In the genomic region with DNA sequence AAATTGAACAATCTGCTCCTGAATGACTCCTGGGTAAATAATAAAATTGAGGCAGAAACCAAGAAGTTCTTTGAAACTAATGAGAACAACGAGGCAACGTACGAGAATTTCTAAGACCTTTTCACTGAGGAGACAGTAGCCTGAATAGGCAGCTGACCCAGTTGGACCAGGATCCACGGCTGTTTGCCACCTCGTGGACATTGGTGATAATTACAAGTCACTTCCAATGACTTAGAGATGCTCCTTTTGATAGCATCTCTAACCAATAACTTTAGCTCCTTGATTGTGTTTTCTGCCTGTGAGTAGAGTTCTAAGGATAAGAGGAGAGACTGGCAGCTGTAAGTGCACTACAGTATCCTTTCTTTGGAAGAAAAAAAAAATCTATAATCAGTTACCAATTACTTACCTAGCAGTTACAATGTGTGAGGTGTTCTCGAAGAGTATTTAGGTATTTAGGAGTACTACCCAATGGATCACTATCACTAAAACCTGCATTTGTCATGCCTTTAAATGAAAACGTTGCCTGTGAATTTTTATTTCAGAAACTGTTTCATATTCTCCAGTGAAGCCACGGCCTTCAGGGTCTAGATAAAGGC, we compare ENCODE assay signal across 8 cellular contexts. TPM values are rescaled to one million over a fixed set of nuclear protein-coding genes. Genes with fewer than 3 reads are reported as not detected.
DNase-seq lines count a peak whose midpoint lies in the region; ATAC-seq and TF ChIP-seq lines count a peak whose summit lies in the region.

No MANE protein-coding gene starts in this region.

- H3K36me3 ChIP-seq in SU-DHL-6 (ENCODE audit: low read length): no peaks in the 10 kb centered on the region

- TF ChIP-seq CTCF in SU-DHL-6 (IDR thresholded peaks at IDR 0.05; ENCODE audit: insufficient read depth, low read length, poor library complexity, severe bottlenecking): peak; percentile 27

- H3K9me3 ChIP-seq in SU-DHL-6 (ENCODE audit: insufficient read depth, low read length): no peaks in the 10 kb centered on the region

- DNase-seq in D341Med (ENCODE audit: low spot score) (peak; percentile 58), glomerular endothelial cell (ENCODE audit: extremely low read depth, low read depth, low spot score) (peak; percentile 4), NCI-H2107 (lab: John Stamatoyannopoulos, UW) (no peak)
- DNase-seq in stimulated activated CD4-positive, alpha-beta T cell treated with anti-CD3 and anti-CD28 coated beads, Interleukin-15, amount 100 ng/mL, for 24 hours: peak; percentile 15
- DNase-seq in activated CD4-positive, CD25-positive, alpha-beta regulatory T cell treated with anti-CD3 and anti-CD28 coated beads, Interleukin-2, amount 50 U/mL, for 72 hours: no peak

- no peaks in the 10 kb centered on the region for H3K9me2 ChIP-seq in SU-DHL-6 (replicated peaks; ENCODE audit: insufficient read depth, low read length)

- H3K4me2 ChIP-seq in SU-DHL-6 (ENCODE audit: low read depth, low read length, poor library complexity, severe bottlenecking): no peak overlapping the region

- no peak overlapping the region for H2AFZ ChIP-seq in SU-DHL-6 (ENCODE audit: low read depth, low read length, severe bottlenecking)

- H3K27ac ChIP-seq in SU-DHL-6 (ENCODE audit: low read depth, low read length): no peak overlapping the region

- H3F3A ChIP-seq in SU-DHL-6 (ENCODE audit: insufficient read depth): no peaks in the 10 kb centered on the region

- no peaks in the 10 kb centered on the region for H3K27me3 ChIP-seq in SU-DHL-6 (ENCODE audit: low read length)

- no peaks in the 10 kb centered on the region for H4K20me1 ChIP-seq in SU-DHL-6 (ENCODE audit: low read depth, low read length)

- no peak overlapping the region for H3K9ac ChIP-seq in SU-DHL-6 (ENCODE audit: low read length)

- H3K4me3 ChIP-seq in SU-DHL-6 (ENCODE audit: insufficient read depth, low read length, poor library complexity, severe bottlenecking): no peak overlapping the region

- H3K79me2 ChIP-seq in SU-DHL-6 (ENCODE audit: insufficient read depth, low read length): no peaks in the 10 kb centered on the region

- ATAC-seq in GM18870 (IDR thresholded peaks at IDR 0.05; ENCODE audit: unreplicated experiment): peak; percentile 92
- ATAC-seq in HG03520 (IDR thresholded peaks at IDR 0.05; ENCODE audit: unreplicated experiment): peak; percentile 81

RNA-seq across cellular contexts. Expression of a gene that starts 31.3 kb away (rescaled TPM):
- total RNA-seq in glomerular endothelial cell: not detected in 2 replicates

Comparison
In these comparisons a context has a peak if more than half of its experiments do, and no peak if none do; other contexts are left out.
1. DNase-seq: peak in D341Med (single experiment), glomerular endothelial cell (single experiment) and stimulated activated CD4-positive, alpha-beta T cell treated with anti-CD3 and anti-CD28 coated beads, Interleukin-15, amount 100 ng/mL, for 24 hours (single experiment); none in activated CD4-positive, CD25-positive, alpha-beta regulatory T cell treated with anti-CD3 and anti-CD28 coated beads, Interleukin-2, amount 50 U/mL, for 72 hours (single experiment) and NCI-H2107 (single experiment).